8 cellular contexts compared by ENCODE assay signal in the genomic region with DNA sequence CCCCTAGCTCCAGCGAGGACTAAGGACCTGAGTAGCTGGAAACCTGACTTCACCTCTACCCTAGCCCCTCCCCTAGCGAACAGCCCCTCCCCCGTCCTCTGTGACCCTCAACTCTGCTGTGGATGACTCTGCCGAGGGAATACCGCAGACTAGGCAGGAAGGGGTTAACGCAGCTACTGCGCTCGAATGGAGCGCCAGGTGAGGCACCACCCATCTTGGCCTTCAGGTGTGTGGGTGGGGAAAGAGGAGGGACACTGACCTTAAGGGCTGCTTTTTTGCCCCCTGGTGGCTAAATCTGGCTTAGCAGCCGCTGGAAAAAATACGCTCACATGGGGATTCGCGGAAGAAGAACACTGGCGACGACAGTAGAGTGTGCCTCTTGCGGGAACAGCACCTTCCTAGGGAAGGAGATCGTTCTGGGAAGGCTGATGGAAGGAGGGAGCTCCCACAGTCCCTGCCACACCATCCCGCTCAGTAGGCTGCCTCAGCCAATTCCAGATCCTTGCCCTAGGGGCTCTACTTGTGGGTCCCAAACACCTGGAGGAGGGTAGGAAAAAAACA. TPM values are rescaled to one million over a fixed set of nuclear protein-coding genes. Genes with fewer than 3 reads are reported as not detected.
A peak's percentile ranks its signal among the peaks of the same experiment; 100 is the strongest.
DNase-seq lines count a peak whose midpoint lies in the region; ATAC-seq and TF ChIP-seq lines count a peak whose summit lies in the region.

No MANE protein-coding gene starts in this region.

- H3K4me3 ChIP-seq in AG04449 (ENCODE audit: low read depth, low read length) (peak overlapping the region; percentile 72), lower leg skin (ENCODE audit: low read depth, poor library complexity, severe bottlenecking) (peak overlapping the region; percentile 56)

- POLR2A ChIA-PET in AG04449 (lab: Yijun Ruan, JAX) = interaction anchor here (1.1 to 3.5 kb wide), 2 partner anchors 21 to 137 kb away, joined by 3 to 43 read pairs; no protein-coding TSS in a partner anchor
- POLR2A ChIA-PET in activated CD4-positive, alpha-beta T cell treated with anti-CD3 and anti-CD28 coated beads, Interleukin-2, amount 10 ng/mL, durations not matched to agents 7 days and 5 days (lab: Charles Lee) = interaction anchor here (0.7 kb wide), 1 partner anchor 10 kb away, joined by 4 read pairs; no protein-coding TSS in a partner anchor

- no peak for DNase-seq in AG04449 (ENCODE audit: low read depth, low spot score)
- DNase-seq in H4 (ENCODE audit: low spot score) = peak; percentile 65
- peak; percentile 35 for DNase-seq in NCI-H446 treated with DMSO at 0.1 percent for 48 hours (lab: John Stamatoyannopoulos, UW)
- peak; percentile 90 for DNase-seq in activated CD4-positive, alpha-beta T cell treated with anti-CD3 and anti-CD28 coated beads, Interleukin-2, amount 10 ng/mL, durations not matched to agents 7 days and 5 days
- peak; percentile 58 to 74 for DNase-seq in dermis microvascular lymphatic vessel endothelial cell (ENCODE audit: low read depth in 2 of 2)
- DNase-seq in lower leg skin (ENCODE audit: low spot score in 2 of 2) = peak; percentile 92 to 97
- DNase-seq in stimulated activated CD4-positive, alpha-beta T cell treated with anti-CD3 and anti-CD28 coated beads, Interleukin-4, amount 100 ng/mL, for 4 hours = peak; percentile 79 to 80

- TF ChIP-seq POLR2A in lower leg skin (IDR thresholded peaks at IDR 0.05) = no peak

- CTCF ChIA-PET in AG04449 (lab: Yijun Ruan, JAX) = interaction anchor here (0.7 to 10.4 kb wide), 30 partner anchors 10 to 321 kb away, joined by 3 to 108 read pairs (median 5); a partner anchor contains a TSS
- CTCF ChIA-PET in activated CD4-positive, alpha-beta T cell treated with anti-CD3 and anti-CD28 coated beads, Interleukin-2, amount 10 ng/mL, durations not matched to agents 7 days and 5 days (lab: Charles Lee) = interaction anchor here (0.6 to 5.0 kb wide), 19 partner anchors 9 to 270 kb away, joined by 3 to 53 read pairs (median 5); a partner anchor contains a TSS

- no peaks in the 10 kb centered on the region for H3K36me3 Mint-ChIP-seq in activated CD4-positive, alpha-beta T cell treated with anti-CD3 and anti-CD28 coated beads, Interleukin-2, amount 10 ng/mL, durations not matched to agents 7 days and 5 days (ENCODE audit: low read depth)

- intact Hi-C loops in lower leg skin (cut with DNase I; ENCODE audit: low total_unique reads) = no loop called here

- peaks cover 46% of the 10 kb centered on the region for H3K4me1 Mint-ChIP-seq in activated CD4-positive, alpha-beta T cell treated with anti-CD3 and anti-CD28 coated beads, Interleukin-2, amount 10 ng/mL, durations not matched to agents 7 days and 5 days

- H3K4me3 Mint-ChIP-seq in activated CD4-positive, alpha-beta T cell treated with anti-CD3 and anti-CD28 coated beads, Interleukin-2, amount 10 ng/mL, durations not matched to agents 7 days and 5 days = peak overlapping the region; percentile 93

- ATAC-seq in HG03139 (IDR thresholded peaks at IDR 0.05; ENCODE audit: unreplicated experiment) = no peak

- WGBS in lower leg skin, 2 donors = 1 to 2% methylated on average over 18 of the region's 18 CpGs

- H3K27me3 Mint-ChIP-seq in activated CD4-positive, alpha-beta T cell treated with anti-CD3 and anti-CD28 coated beads, Interleukin-2, amount 10 ng/mL, durations not matched to agents 7 days and 5 days = peaks cover 2% of the 10 kb centered on the region

- H3K9me3 Mint-ChIP-seq in activated CD4-positive, alpha-beta T cell treated with anti-CD3 and anti-CD28 coated beads, Interleukin-2, amount 10 ng/mL, durations not matched to agents 7 days and 5 days = no peaks in the 10 kb centered on the region

- TF ChIP-seq CTCF in AG04449 (IDR thresholded peaks at IDR 0.05; ENCODE audit: insufficient read depth, low read length, missing control alignments) (peak; percentile 74), lower leg skin (IDR thresholded peaks at IDR 0.05) (peak in 1 of 3 donors; percentile 96)

- H3K27ac Mint-ChIP-seq in activated CD4-positive, alpha-beta T cell treated with anti-CD3 and anti-CD28 coated beads, Interleukin-2, amount 10 ng/mL, durations not matched to agents 7 days and 5 days = peak overlapping the region; percentile 98

RNA-seq across cellular contexts. Expression of a gene that starts 4.5 kb away (rescaled TPM):
- total RNA-seq in H4 (2014; rRNA removed; shearing (Covaris generic)) = 3.3 and 7.5 TPM in 2 replicates
- total RNA-seq in activated CD4-positive, alpha-beta T cell treated with anti-CD3 and anti-CD28 coated beads, Interleukin-2, amount 10 ng/mL, durations not matched to agents 7 days and 5 days = 100 to 1,000 TPM; 103 to 109 TPM
- total RNA-seq in dermis microvascular lymphatic vessel endothelial cell = 4.5 and 8.2 TPM in 2 replicates
- 10 to 100 TPM; 34.5 to 59.4 (median 45.8) TPM for total RNA-seq in lower leg skin

RNA-seq across cellular contexts. Expression of a gene that starts 25.9 kb away (rescaled TPM):
- not detected in 2 replicates for total RNA-seq in H4 (2014; rRNA removed; shearing (Covaris generic))
- total RNA-seq in activated CD4-positive, alpha-beta T cell treated with anti-CD3 and anti-CD28 coated beads, Interleukin-2, amount 10 ng/mL, durations not matched to agents 7 days and 5 days = under 1 TPM in 1 of 2 experiments, not detected in 1; 0.60 TPM
- not detected in 2 replicates for total RNA-seq in dermis microvascular lymphatic vessel endothelial cell
- not detected for total RNA-seq in lower leg skin

RNA-seq across cellular contexts. Expression of a gene that starts 41.3 kb away (rescaled TPM):
- total RNA-seq in H4 (2014; rRNA removed; shearing (Covaris generic)) = not detected in 2 replicates
- not detected for total RNA-seq in activated CD4-positive, alpha-beta T cell treated with anti-CD3 and anti-CD28 coated beads, Interleukin-2, amount 10 ng/mL, durations not matched to agents 7 days and 5 days
- not detected in 2 replicates for total RNA-seq in dermis microvascular lymphatic vessel endothelial cell
- not detected for total RNA-seq in lower leg skin

RNA-seq across cellular contexts. Expression of a gene that starts 46.5 kb away (rescaled TPM):
- not detected in 2 replicates for total RNA-seq in H4 (2014; rRNA removed; shearing (Covaris generic))
- total RNA-seq in activated CD4-positive, alpha-beta T cell treated with anti-CD3 and anti-CD28 coated beads, Interleukin-2, amount 10 ng/mL, durations not matched to agents 7 days and 5 days = under 1 TPM; 0.50 to 0.52 TPM
- total RNA-seq in dermis microvascular lymphatic vessel endothelial cell (not detected in 2 replicates), lower leg skin (not detected)
